10 cellular contexts compared by ENCODE assay signal in genomic region chr1:227793948-227794812, GRCh38. TPM values are rescaled to one million over a fixed set of nuclear protein-coding genes. Genes with fewer than 3 reads are reported as not detected.
DNase-seq lines count a peak whose midpoint lies in the region; FAIRE-seq and TF ChIP-seq lines count a peak whose summit lies in the region.
"Had no signal": no experiment of that assay in that cellular context is flagged by ENCODE, and none has a peak within 500 bp of the region (broad histone marks: within the 10 kb centered on the region; RNA-seq: fewer than 3 reads in every experiment).

No MANE protein-coding gene starts in this region.

- DNase-seq in HTR-8/SVneo (ENCODE audit: insufficient read length, low spot score) (peak; percentile 68), brain microvascular endothelial cell (peak; percentile 47), islet precursor cell (peak; percentile 94), ureter (ENCODE audit: low spot score) (peak; percentile 64), DMS53 treated with DMSO at 0.1 percent for 48 hours (lab: John Stamatoyannopoulos, UW; ENCODE audit: unreplicated experiment) (no peak), HAP-1 (ENCODE audit: low spot score in 2 of 2) (no peak)
- no peak for DNase-seq in activated CD8-positive, alpha-beta memory T cell treated with anti-CD3 and anti-CD28 coated beads, Interleukin-2, amount 50 U/mL, for 4 hours
- DNase-seq: activated CD4-positive, alpha-beta memory T cell treated with anti-CD3 and anti-CD28 coated beads, Interleukin-2, amount 10 ng/mL, durations not matched to agents 7 days and 5 days; MV-4-11 had no signal

- H3K36me3 ChIP-seq in brain microvascular endothelial cell (replicated peaks) (no peaks in the 10 kb centered on the region), HAP-1 (replicated peaks) (no peaks in the 10 kb centered on the region)

- no peak overlapping the region for H3K27ac ChIP-seq in brain microvascular endothelial cell

- TF ChIP-seq CTCF in brain microvascular endothelial cell (IDR thresholded peaks at IDR 0.05; ENCODE audit: low read depth, low read length, missing control alignments): no peak

- H3K9me3 ChIP-seq in HAP-1: no peaks in the 10 kb centered on the region

- no peak overlapping the region for H3K4me3 ChIP-seq in brain microvascular endothelial cell (ENCODE audit: low read depth, low read length)
- H3K4me3 ChIP-seq in HAP-1: no peak overlapping the region

- H3K27me3 ChIP-seq in brain microvascular endothelial cell (replicated peaks) (peaks cover 6% of the 10 kb centered on the region), HAP-1 (ENCODE audit: low read depth) (0 out of 2 replicates have a peak, but pooled peaks cover 4% of the 10 kb centered on the region)

- H3K4me1 ChIP-seq in HAP-1: no peaks in the 10 kb centered on the region

- FAIRE-seq in HTR-8/SVneo (lab: Jason Lieb, UNC): peak; percentile 78
- FAIRE-seq: frontal cortex had no signal

- in situ Hi-C loops in brain microvascular endothelial cell (cut with HindIII; ENCODE audit: low pct_ligation_motif_present, low sequenced_read_pairs): no loop called here
- in situ Hi-C loops in HAP-1 (cut with MboI; ENCODE audit: low sequenced_read_pairs): no loop called here

RNA-seq across cellular contexts. Expression of gene PRSS38, which starts 21.3 kb away (rescaled TPM):
- not detected for total RNA-seq in ureter
- total RNA-seq: activated CD4-positive, alpha-beta memory T cell treated with anti-CD3 and anti-CD28 coated beads, Interleukin-2, amount 10 ng/mL, durations not matched to agents 7 days and 5 days; frontal cortex had no signal

RNA-seq across cellular contexts. Expression of gene SNAP47, which starts 58.9 kb away (rescaled TPM):
- 31.1 TPM for total RNA-seq in ureter

RNA-seq across cellular contexts. Expression of gene JMJD4, which starts 59.1 kb away (rescaled TPM):
- total RNA-seq in ureter: 21.3 TPM

Comparison
In these comparisons a context has a peak if more than half of its experiments do, and no peak if none do; other contexts are left out.
1. DNase-seq: peak in HTR-8/SVneo (single experiment), brain microvascular endothelial cell (single experiment), islet precursor cell (single experiment) and ureter (single experiment); none in DMS53 treated with DMSO at 0.1 percent for 48 hours (single experiment), activated CD8-positive, alpha-beta memory T cell treated with anti-CD3 and anti-CD28 coated beads, Interleukin-2, amount 50 U/mL, for 4 hours (single experiment) and HAP-1 (0 of 2).